In genomic region chr14:76768671-76769500, GRCh38 we compare ENCODE assay signal across 1 cellular context.
TF ChIP-seq lines count a peak whose summit lies in the region.

No MANE protein-coding gene starts in this region.

TF ChIP-seq in SK-N-SH, 30 proteins besides CTCF, POLR2A, EP300 and RAD21 (continued from another document):
- TF ChIP-seq USF1 (IDR thresholded peaks at IDR 0.05; ENCODE audit: borderline replicate concordance, low read depth): no peak
- TF ChIP-seq CHD2 (IDR thresholded peaks at IDR 0.05; ENCODE audit: low read length, partially characterized antibody): no peak
- no peak for TF ChIP-seq FOXJ3 (CRISPR knock-in tag; IDR thresholded peaks at IDR 0.05)
- TF ChIP-seq RFX5 (IDR thresholded peaks at IDR 0.05; ENCODE audit: low read length): no peak
- TF ChIP-seq POLR2AphosphoS5 (IDR thresholded peaks at IDR 0.05; ENCODE audit: low read depth, low read length): no peak
- TF ChIP-seq MEF2A (IDR thresholded peaks at IDR 0.05; ENCODE audit: borderline replicate concordance, low read depth): no peak
- no peak for TF ChIP-seq RXRA (IDR thresholded peaks at IDR 0.05; ENCODE audit: borderline replicate concordance, low read depth)
TF ChIP-seq in SK-N-SH: peak in this region for 0.
